ENCODE assay signal across 22 cellular contexts in genomic region chr13:85930108-85930507, GRCh38.
A peak's percentile ranks its signal among the peaks of the same experiment; 100 is the strongest.
DNase-seq lines count a peak whose midpoint lies in the region; ATAC-seq, FAIRE-seq and TF ChIP-seq lines count a peak whose summit lies in the region.
"Had no signal": no experiment of that assay in that cellular context is flagged by ENCODE, and none has a peak within 500 bp of the region (broad histone marks: within the 10 kb centered on the region; RNA-seq: fewer than 3 reads in every experiment).

No MANE protein-coding gene starts in this region.

- peak overlapping the region in 1 of 2 donors; percentile 36 for H3K27ac ChIP-seq in liver (ENCODE audit: low read depth in 1 of 2, low read length in 2 of 2)
- H3K27ac ChIP-seq in trophoblast cell (ENCODE audit: low read depth, low read length), result no peak overlapping the region
- H3K27ac ChIP-seq: 22Rv1; A549; BLaER1 treated with 17β-estradiol and CSF1 and Interleukin-3, amounts not matched to agents 10 nM and 100 nM; C4-2B had no signal

- no peak overlapping the region for H4K8ac ChIP-seq in trophoblast cell (ENCODE audit: low read depth, low read length)

- no peak overlapping the region for H3K4me3 ChIP-seq in liver (ENCODE audit: low read depth in 1 of 3, low read length in 3 of 3)
- H3K4me3 ChIP-seq in trophoblast cell (ENCODE audit: low read depth, low read length), result no peak overlapping the region
- H3K4me3 ChIP-seq: A549; BLaER1 treated with 17β-estradiol and CSF1 and Interleukin-3, amounts not matched to agents 10 nM and 100 nM had no signal

- no peak overlapping the region for H3K4ac ChIP-seq in trophoblast cell (ENCODE audit: low read depth, low read length)

- ATAC-seq in left lobe of liver, result peak; percentile 98
- ATAC-seq: A549; CD8-positive, alpha-beta T cell had no signal

- DNase-seq in NCI-H2171 treated with DMSO at 0.1 percent for 48 hours (lab: John Stamatoyannopoulos, UW), result peak; percentile 0
- DNase-seq in NCI-H2171 (lab: John Stamatoyannopoulos, UW), result no peak
- DNase-seq in left lobe of liver (ENCODE audit: low spot score), result no peak
- DNase-seq in GM12891 (ENCODE audit: insufficient read length, low spot score), result no peak
- no peak for DNase-seq in NCI-H146 (lab: John Stamatoyannopoulos, UW)
- DNase-seq in trophoblast cell, result no peak
- DNase-seq: AML-193; Caco-2; Calu3; CD4-positive, alpha-beta T cell; CD8-positive, alpha-beta T cell; DMS79 treated with DMSO at 0.1 percent for 48 hours; GF-D8 had no signal

- H3K23ac ChIP-seq in trophoblast cell (ENCODE audit: low read length), result no peak overlapping the region

- H3K27me3 ChIP-seq in liver (ENCODE audit: control insufficient read depth in 4 of 4, insufficient read depth in 4 of 4, low read length in 3 of 4), result no peaks in the 10 kb centered on the region
- no peaks in the 10 kb centered on the region for H3K27me3 ChIP-seq in trophoblast cell (ENCODE audit: insufficient read depth, low read length)
- H3K27me3 ChIP-seq: BLaER1 treated with 17β-estradiol and CSF1 and Interleukin-3, amounts not matched to agents 10 nM and 100 nM had no signal

- no peak overlapping the region for H2BK120ac ChIP-seq in trophoblast cell (ENCODE audit: insufficient read depth, low read length, poor library complexity)

- H3K18ac ChIP-seq in trophoblast cell (ENCODE audit: low read length), result no peak overlapping the region

- no peak overlapping the region for H2AK5ac ChIP-seq in trophoblast cell (ENCODE audit: low read length)

- no peak for TF ChIP-seq POLR2A in GM12891 (IDR thresholded peaks at IDR 0.05; ENCODE audit: low read depth, low read length)

- H4K91ac ChIP-seq in trophoblast cell (ENCODE audit: low read depth, low read length), result no peak overlapping the region

- no peak overlapping the region for H4K12ac ChIP-seq in trophoblast cell (ENCODE audit: low read depth, low read length)

- no peak overlapping the region for H2BK12ac ChIP-seq in trophoblast cell (ENCODE audit: low read length)

- no peak overlapping the region for H3K14ac ChIP-seq in trophoblast cell (ENCODE audit: low read length)

- no peaks in the 10 kb centered on the region for H3K36me3 ChIP-seq in liver (ENCODE audit: control insufficient read depth in 4 of 4, insufficient read depth in 3 of 4, low read depth in 1 of 4, low read length in 3 of 4)
- H3K36me3 ChIP-seq in trophoblast cell (ENCODE audit: control insufficient read depth in 1 of 2, insufficient read depth in 2 of 2, low read length in 2 of 2), result no peaks in the 10 kb centered on the region
- H3K36me3 ChIP-seq: BLaER1 treated with 17β-estradiol and CSF1 and Interleukin-3, amounts not matched to agents 10 nM and 100 nM had no signal

- H3K79me1 ChIP-seq in trophoblast cell (ENCODE audit: low read length), result no peaks in the 10 kb centered on the region

- no peak overlapping the region for H2BK5ac ChIP-seq in trophoblast cell (ENCODE audit: low read depth, low read length, poor library complexity)

- WGBS in liver, result 13% methylated on average over 2 of the region's 2 CpGs
- WGBS in trophoblast cell (ENCODE audit: extremely low coverage, insufficient coverage, insufficient read length), result no CpG with 5 or more reads among the region's 2 CpGs

- H3K4me2 ChIP-seq in trophoblast cell (ENCODE audit: low read length), result no peak overlapping the region
- H3K4me2 ChIP-seq: A549; BLaER1 treated with 17β-estradiol and CSF1 and Interleukin-3, amounts not matched to agents 10 nM and 100 nM had no signal

- H3K9me3 ChIP-seq in liver (ENCODE audit: control insufficient read depth in 4 of 4, low read length in 3 of 4) (no peaks in the 10 kb centered on the region), trophoblast cell (ENCODE audit: insufficient read depth, low read depth, low read length) (no peaks in the 10 kb centered on the region)
- H3K9me3 ChIP-seq: A549 had no signal

- no peak for TF ChIP-seq CTCF in liver (IDR thresholded peaks at IDR 0.05; ENCODE audit: low read depth, low read length, missing input control)

- no peaks in the 10 kb centered on the region for H3K4me1 ChIP-seq in liver (ENCODE audit: control insufficient read depth in 4 of 4, insufficient read depth in 4 of 4, low read length in 3 of 4)
- no peaks in the 10 kb centered on the region for H3K4me1 ChIP-seq in trophoblast cell (ENCODE audit: control insufficient read depth in 1 of 2, insufficient read depth in 2 of 2, low read length in 2 of 2)
- H3K4me1 ChIP-seq: A549; BLaER1 treated with 17β-estradiol and CSF1 and Interleukin-3, amounts not matched to agents 10 nM and 100 nM; Caco-2 had no signal

- no peaks in the 10 kb centered on the region for H3K79me2 ChIP-seq in trophoblast cell (ENCODE audit: control insufficient read depth, insufficient read depth, low read length, poor library complexity)

- no peak for TF ChIP-seq RAD21 in liver (IDR thresholded peaks at IDR 0.05)

- no peak overlapping the region for H2AFZ ChIP-seq in trophoblast cell (ENCODE audit: insufficient read depth, low read length, poor library complexity)

- no peak for FAIRE-seq in GM12891 (lab: Jason Lieb, UNC)
- FAIRE-seq: A549, D721Med, G401.6, GM12892, GM18507 had no signal

- no peak overlapping the region for H3K9ac ChIP-seq in liver (ENCODE audit: low read depth in 1 of 2, low read length in 2 of 2)
- no peak overlapping the region for H3K9ac ChIP-seq in trophoblast cell (ENCODE audit: low read length)
- H3K9ac ChIP-seq: BLaER1 treated with 17β-estradiol and CSF1 and Interleukin-3, amounts not matched to agents 10 nM and 100 nM had no signal

TF ChIP-seq in liver, 16 proteins besides CTCF, POLR2A, EP300 and RAD21 (continues in another document):
- TF ChIP-seq YY1 (IDR thresholded peaks at IDR 0.05) (no peak), SP1 (IDR thresholded peaks at IDR 0.05) (peak; percentile 76), MAX (IDR thresholded peaks at IDR 0.05) (no peak), NR2F2 (IDR thresholded peaks at IDR 0.05) (no peak), TAF1 (conservative IDR thresholded peaks at IDR 0.05) (no peak), JUND (IDR thresholded peaks at IDR 0.05) (peak in 1 of 2 donors; percentile 53), HNF4A (conservative IDR thresholded peaks at IDR 0.05) (peak; percentile 80 to 89), ATF3 (IDR thresholded peaks at IDR 0.05) (no peak), HNF4G (IDR thresholded peaks at IDR 0.05) (peak; percentile 53), FOXA2 (IDR thresholded peaks at IDR 0.05) (peak; percentile 67), RXRA (IDR thresholded peaks at IDR 0.05) (peak in 1 of 2 donors; percentile 32)

TF ChIP-seq in GM12891, 5 proteins besides CTCF, POLR2A, EP300 and RAD21:
- no peak for TF ChIP-seq POLR2AphosphoS5 (IDR thresholded peaks at IDR 0.05; ENCODE audit: low read depth, low read length)
